14 cellular contexts compared by ENCODE assay signal in genomic region chr19:34226036-34226435, GRCh38. TPM values are rescaled to one million over a fixed set of nuclear protein-coding genes. Genes with fewer than 3 reads are reported as not detected.
A peak's percentile ranks its signal among the peaks of the same experiment; 100 is the strongest.
DNase-seq lines count a peak whose midpoint lies in the region; ATAC-seq lines count a peak whose summit lies in the region.
"Had no signal": no experiment of that assay in that cellular context is flagged by ENCODE, and none has a peak within 500 bp of the region (broad histone marks: within the 10 kb centered on the region; RNA-seq: fewer than 3 reads in every experiment).

No MANE protein-coding gene starts in this region.

- H3K4me1 ChIP-seq in SJCRH30: no peaks in the 10 kb centered on the region
- H3K4me1 ChIP-seq: neural progenitor cell had no signal

- H3K9me3 ChIP-seq in SJCRH30 (replicated peaks): no peaks in the 10 kb centered on the region
- H3K9me3 ChIP-seq: esophagus muscularis mucosa, left lung, MG63 had no signal

- H3K4me1 Mint-ChIP-seq in T-cell: peaks cover 32 to 38% (median 33%) of the 10 kb centered on the region in 3 donors
- peaks cover 22 to 32% of the 10 kb centered on the region in 2 donors for H3K4me1 Mint-ChIP-seq in effector memory CD8-positive, alpha-beta T cell (ENCODE audit: low read depth in 2 of 2)
- peaks cover 51% of the 10 kb centered on the region for H3K4me1 Mint-ChIP-seq in activated T-helper 1 cell treated with anti-CD3 and anti-CD28 coated beads, Interleukin-12 subunit alpha, Interleukin-12 subunit beta, Interleukin-2, Interleukin-4 antibody, amounts not matched to agents 30 ng/mL and 10 ng/mL and 1 ng/mL, durations not matched to agents 14 hours and 24 hours and 36 hours (ENCODE audit: low read depth)
- H3K4me1 Mint-ChIP-seq: neural progenitor cell had no signal

- no peaks in the 10 kb centered on the region for H3K9me3 Mint-ChIP-seq in T-cell
- no peaks in the 10 kb centered on the region for H3K9me3 Mint-ChIP-seq in effector memory CD8-positive, alpha-beta T cell
- no peaks in the 10 kb centered on the region for H3K9me3 Mint-ChIP-seq in activated T-helper 1 cell treated with anti-CD3 and anti-CD28 coated beads, Interleukin-12 subunit alpha, Interleukin-12 subunit beta, Interleukin-2, Interleukin-4 antibody, amounts not matched to agents 30 ng/mL and 10 ng/mL and 1 ng/mL, durations not matched to agents 14 hours and 24 hours and 36 hours
- H3K9me3 Mint-ChIP-seq: neural progenitor cell had no signal

- H3K4me3 ChIP-seq in SJCRH30: no peak overlapping the region
- H3K4me3 ChIP-seq: esophagus muscularis mucosa, left lung, MG63, neural progenitor cell had no signal

- intact Hi-C loops in activated T-helper 1 cell treated with anti-CD3 and anti-CD28 coated beads, Interleukin-12 subunit alpha, Interleukin-12 subunit beta, Interleukin-2, Interleukin-4 antibody, amounts not matched to agents 30 ng/mL and 10 ng/mL and 1 ng/mL, durations not matched to agents 14 hours and 24 hours and 36 hours (cut with micrococcal nuclease): loop anchor here (5.0 kb wide), 1 partner anchor 126 kb away; no protein-coding TSS in a partner anchor

- no peaks in the 10 kb centered on the region for H3K27me3 Mint-ChIP-seq in T-cell
- H3K27me3 Mint-ChIP-seq in effector memory CD8-positive, alpha-beta T cell: no peaks in the 10 kb centered on the region
- H3K27me3 Mint-ChIP-seq in activated T-helper 1 cell treated with anti-CD3 and anti-CD28 coated beads, Interleukin-12 subunit alpha, Interleukin-12 subunit beta, Interleukin-2, Interleukin-4 antibody, amounts not matched to agents 30 ng/mL and 10 ng/mL and 1 ng/mL, durations not matched to agents 14 hours and 24 hours and 36 hours (ENCODE audit: insufficient read depth): no peaks in the 10 kb centered on the region

- H3K27ac ChIP-seq in substantia nigra (ENCODE audit: low read depth, low read length, poor library complexity, severe bottlenecking) (peak overlapping the region; percentile 6), SJCRH30 (no peak overlapping the region)
- H3K27ac ChIP-seq: esophagus muscularis mucosa, left lung, neural progenitor cell had no signal

- DNase-seq in stimulated activated CD4-positive, alpha-beta T cell treated with anti-CD3 and anti-CD28 coated beads, Interleukin-1b, Interleukin-23, amount 100 ng/mL, for 48 hours: peak; percentile 11
- no peak for DNase-seq in stimulated activated CD4-positive, alpha-beta T cell treated with anti-CD3 and anti-CD28 coated beads, Interleukin-12 subunit alpha, Interleukin-12 subunit beta, amount 100 ng/mL, for 4 hours
- DNase-seq in T-cell: no peak
- no peak for DNase-seq in effector memory CD8-positive, alpha-beta T cell
- DNase-seq in substantia nigra (lab: John Stamatoyannopoulos, UW): no peak
- no peak for DNase-seq in SJCRH30
- no peak for DNase-seq in activated T-helper 1 cell treated with anti-CD3 and anti-CD28 coated beads, Interleukin-12 subunit alpha, Interleukin-12 subunit beta, Interleukin-2, Interleukin-4 antibody, amounts not matched to agents 30 ng/mL and 10 ng/mL and 1 ng/mL, durations not matched to agents 14 hours and 24 hours and 36 hours (ENCODE audit: low spot score)
- DNase-seq: left lung, MG63, NCI-H2107 had no signal

- no peak overlapping the region for H3K4me3 Mint-ChIP-seq in T-cell
- H3K4me3 Mint-ChIP-seq in effector memory CD8-positive, alpha-beta T cell: peak overlapping the region; percentile 6 to 10
- no peak overlapping the region for H3K4me3 Mint-ChIP-seq in activated T-helper 1 cell treated with anti-CD3 and anti-CD28 coated beads, Interleukin-12 subunit alpha, Interleukin-12 subunit beta, Interleukin-2, Interleukin-4 antibody, amounts not matched to agents 30 ng/mL and 10 ng/mL and 1 ng/mL, durations not matched to agents 14 hours and 24 hours and 36 hours
- H3K4me3 Mint-ChIP-seq: neural progenitor cell had no signal

- POLR2A ChIA-PET in T-cell (lab: Charles Lee): interaction anchor here (0.5 to 0.8 kb wide), 4 partner anchors 16 to 802 kb away, joined by 3 to 10 read pairs (median 4); no protein-coding TSS in a partner anchor

- peak in 2 of 4 experiments; percentile 23 to 43 for ATAC-seq in T-cell (replicated peaks in 1 of 4)
- ATAC-seq in effector memory CD8-positive, alpha-beta T cell (replicated peaks): peak; percentile 65
- ATAC-seq in HG02678 (IDR thresholded peaks at IDR 0.05; ENCODE audit: unreplicated experiment): no peak
- ATAC-seq: left lung, sciatic nerve had no signal

- CTCF ChIA-PET in T-cell (lab: Charles Lee): interaction anchor here (0.6 to 1.2 kb wide), 6 partner anchors 11 to 150 kb away, joined by 3 to 8 read pairs (median 4); no protein-coding TSS in a partner anchor

- H3K27me3 ChIP-seq in SJCRH30: no peaks in the 10 kb centered on the region
- H3K27me3 ChIP-seq: esophagus muscularis mucosa, left lung, MG63, neural progenitor cell had no signal

- H3K36me3 ChIP-seq in SJCRH30: peaks cover 86% of the 10 kb centered on the region

- peak overlapping the region; percentile 83 for H3K27ac Mint-ChIP-seq in T-cell
- peak overlapping the region; percentile 30 to 79 for H3K27ac Mint-ChIP-seq in effector memory CD8-positive, alpha-beta T cell
- H3K27ac Mint-ChIP-seq in activated T-helper 1 cell treated with anti-CD3 and anti-CD28 coated beads, Interleukin-12 subunit alpha, Interleukin-12 subunit beta, Interleukin-2, Interleukin-4 antibody, amounts not matched to agents 30 ng/mL and 10 ng/mL and 1 ng/mL, durations not matched to agents 14 hours and 24 hours and 36 hours: no peak overlapping the region
- H3K27ac Mint-ChIP-seq: neural progenitor cell had no signal

- peaks cover 63% of the 10 kb centered on the region for H3K36me3 Mint-ChIP-seq in T-cell
- H3K36me3 Mint-ChIP-seq in effector memory CD8-positive, alpha-beta T cell (ENCODE audit: insufficient read depth): peaks cover 84% of the 10 kb centered on the region
- H3K36me3 Mint-ChIP-seq in activated T-helper 1 cell treated with anti-CD3 and anti-CD28 coated beads, Interleukin-12 subunit alpha, Interleukin-12 subunit beta, Interleukin-2, Interleukin-4 antibody, amounts not matched to agents 30 ng/mL and 10 ng/mL and 1 ng/mL, durations not matched to agents 14 hours and 24 hours and 36 hours (ENCODE audit: low read depth): peaks cover 74% of the 10 kb centered on the region

RNA-seq across cellular contexts. Expression of gene GARRE1, which starts 28.3 kb away (rescaled TPM):
- total RNA-seq in T-cell: 10 to 100 TPM; 31.8 to 51.6 (median 34.8) TPM
- 15.8 and 17.5 TPM in 2 replicates for total RNA-seq in SJCRH30 (2014; rRNA removed; shearing (Covaris generic))
- total RNA-seq in activated T-helper 1 cell treated with anti-CD3 and anti-CD28 coated beads, Interleukin-12 subunit alpha, Interleukin-12 subunit beta, Interleukin-2, Interleukin-4 antibody, amounts not matched to agents 30 ng/mL and 10 ng/mL and 1 ng/mL, durations not matched to agents 14 hours and 24 hours and 36 hours: 11.6 and 13.1 TPM in 2 replicates

RNA-seq across cellular contexts. Expression of gene LSM14A, which starts 53.7 kb away (rescaled TPM):
- 100 to 1,000 TPM; 135 to 180 (median 159) TPM for total RNA-seq in T-cell
- 87.4 and 101 TPM in 2 replicates for total RNA-seq in SJCRH30 (2014; rRNA removed; shearing (Covaris generic))
- total RNA-seq in activated T-helper 1 cell treated with anti-CD3 and anti-CD28 coated beads, Interleukin-12 subunit alpha, Interleukin-12 subunit beta, Interleukin-2, Interleukin-4 antibody, amounts not matched to agents 30 ng/mL and 10 ng/mL and 1 ng/mL, durations not matched to agents 14 hours and 24 hours and 36 hours: 118 and 121 TPM in 2 replicates

Comparison
In these comparisons a context has a peak if more than half of its experiments do, and no peak if none do; other contexts are left out.
1. H3K4me3 Mint-ChIP-seq: peak in effector memory CD8-positive, alpha-beta T cell (2 of 2); none in T-cell (0 of 3) and activated T-helper 1 cell treated with anti-CD3 and anti-CD28 coated beads, Interleukin-12 subunit alpha, Interleukin-12 subunit beta, Interleukin-2, Interleukin-4 antibody, amounts not matched to agents 30 ng/mL and 10 ng/mL and 1 ng/mL, durations not matched to agents 14 hours and 24 hours and 36 hours (single experiment).